4 cellular contexts compared by ENCODE assay signal in genomic region chr15:28719626-28720025, GRCh38. TPM values are rescaled to one million over a fixed set of nuclear protein-coding genes. Genes with fewer than 3 reads are reported as not detected.
"Had no signal": no experiment of that assay in that cellular context is flagged by ENCODE, and none has a peak within 500 bp of the region (broad histone marks: within the 10 kb centered on the region; RNA-seq: fewer than 3 reads in every experiment).

No MANE protein-coding gene starts in this region.

RNA-seq across cellular contexts. Expression of gene GOLGA8M, which starts 7.4 kb away (rescaled TPM):
- total RNA-seq: HepG2, HT-29, HT1080, K562 had no signal
